8 cellular contexts compared by ENCODE assay signal in the genomic region with DNA sequence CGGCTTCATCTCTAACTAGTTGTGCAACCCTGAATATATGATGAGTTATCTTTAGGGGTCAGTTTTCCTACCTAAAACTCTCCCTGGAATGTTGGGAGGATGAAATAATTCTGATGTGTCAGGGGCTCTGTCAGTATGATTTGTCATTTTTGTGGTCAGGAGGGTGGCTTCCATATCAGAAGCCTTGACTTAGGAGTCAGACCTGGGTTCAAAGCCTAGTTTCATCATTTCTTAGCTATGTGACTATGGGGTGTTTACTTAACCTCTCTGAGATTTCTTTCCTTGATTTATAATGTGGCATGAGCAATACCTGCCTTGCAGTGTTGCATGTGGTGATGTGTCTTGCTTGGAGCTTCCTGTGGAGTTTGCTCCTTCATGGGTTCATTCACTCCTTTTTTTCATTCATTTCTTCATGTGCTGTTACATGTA.
A peak's percentile ranks its signal among the peaks of the same experiment; 100 is the strongest.
DNase-seq lines count a peak whose midpoint lies in the region; ATAC-seq and TF ChIP-seq lines count a peak whose summit lies in the region.

No MANE protein-coding gene starts in this region.

- peak; percentile 27 to 50 for ATAC-seq in activated T-cell treated with anti-CD3 and anti-CD28 coated beads, Interleukin-2, amount 50 U/mL, for 72 hours (replicated peaks in 1 of 2)
- no peak for ATAC-seq in GM19397 (IDR thresholded peaks at IDR 0.05; ENCODE audit: unreplicated experiment)

- H3K27ac ChIP-seq in tibial artery: peak overlapping the region; percentile 65 to 68

- no peaks in the 10 kb centered on the region for H3K9me3 ChIP-seq in tibial artery

- H3K4me1 Mint-ChIP-seq in activated T-cell treated with anti-CD3 and anti-CD28 coated beads, Interleukin-2, amount 50 U/mL, for 72 hours (ENCODE audit: low read depth): peaks cover 36% of the 10 kb centered on the region
- H3K4me1 Mint-ChIP-seq in activated CD4-positive, alpha-beta memory T cell treated with anti-CD3 and anti-CD28 coated beads for 36 hours (ENCODE audit: low read depth): peaks cover 44% of the 10 kb centered on the region

- peak overlapping the region; percentile 76 for H3K27ac Mint-ChIP-seq in activated T-cell treated with anti-CD3 and anti-CD28 coated beads, Interleukin-2, amount 50 U/mL, for 72 hours
- peak overlapping the region; percentile 92 for H3K27ac Mint-ChIP-seq in activated CD4-positive, alpha-beta memory T cell treated with anti-CD3 and anti-CD28 coated beads for 36 hours

- no peaks in the 10 kb centered on the region for H3K27me3 Mint-ChIP-seq in activated T-cell treated with anti-CD3 and anti-CD28 coated beads, Interleukin-2, amount 50 U/mL, for 72 hours (ENCODE audit: low read depth)
- H3K27me3 Mint-ChIP-seq in activated CD4-positive, alpha-beta memory T cell treated with anti-CD3 and anti-CD28 coated beads for 36 hours: no peaks in the 10 kb centered on the region

- CTCF ChIA-PET in activated CD4-positive, alpha-beta memory T cell treated with anti-CD3 and anti-CD28 coated beads for 36 hours (lab: Charles Lee): interaction anchor here (1.7 to 3.5 kb wide), 2 partner anchors 147 to 222 kb away, joined by 14 to 16 read pairs; a partner anchor contains a TSS

- H3K36me3 ChIP-seq in tibial artery: no peaks in the 10 kb centered on the region

- H3K4me3 Mint-ChIP-seq in activated T-cell treated with anti-CD3 and anti-CD28 coated beads, Interleukin-2, amount 50 U/mL, for 72 hours: peak overlapping the region; percentile 54 to 74
- H3K4me3 Mint-ChIP-seq in activated CD4-positive, alpha-beta memory T cell treated with anti-CD3 and anti-CD28 coated beads for 36 hours: no peak overlapping the region

- POLR2A ChIA-PET in activated CD4-positive, alpha-beta memory T cell treated with anti-CD3 and anti-CD28 coated beads for 36 hours (lab: Charles Lee): interaction anchor here (0.9 to 1.7 kb wide), 8 partner anchors 13 to 147 kb away, joined by 3 to 12 read pairs (median 4); a partner anchor contains a TSS

- no peak for TF ChIP-seq CTCF in tibial artery (IDR thresholded peaks at IDR 0.05)

- H3K4me1 ChIP-seq in tibial artery: peaks cover 0 to 29% (median 5%) of the 10 kb centered on the region in 4 donors

- peaks cover 0 to 1% of the 10 kb centered on the region in 2 donors for H3K36me3 Mint-ChIP-seq in activated T-cell treated with anti-CD3 and anti-CD28 coated beads, Interleukin-2, amount 50 U/mL, for 72 hours (ENCODE audit: insufficient read depth in 2 of 2)
- peaks cover 9% of the 10 kb centered on the region for H3K36me3 Mint-ChIP-seq in activated CD4-positive, alpha-beta memory T cell treated with anti-CD3 and anti-CD28 coated beads for 36 hours

- no peak for DNase-seq in activated T-cell treated with anti-CD3 and anti-CD28 coated beads, Interleukin-2, amount 50 U/mL, for 72 hours
- no peak for DNase-seq in activated T-cell treated with anti-CD3 and anti-CD28 coated beads, Interleukin-2, amount 50 U/mL, for 48 hours
- DNase-seq in activated CD4-positive, alpha-beta memory T cell treated with anti-CD3 and anti-CD28 coated beads for 36 hours: no peak
- DNase-seq in hepatic stellate cell (ENCODE audit: low spot score) (peak; percentile 45), tibial artery (no peak), globus pallidus (ENCODE audit: low spot score) (no peak), head of caudate nucleus (no peak)

- no peaks in the 10 kb centered on the region for H3K27me3 ChIP-seq in tibial artery

- no peak overlapping the region for H3K4me3 ChIP-seq in tibial artery

- no peaks in the 10 kb centered on the region for H3K9me3 Mint-ChIP-seq in activated T-cell treated with anti-CD3 and anti-CD28 coated beads, Interleukin-2, amount 50 U/mL, for 72 hours
- H3K9me3 Mint-ChIP-seq in activated CD4-positive, alpha-beta memory T cell treated with anti-CD3 and anti-CD28 coated beads for 36 hours: no peaks in the 10 kb centered on the region

- intact Hi-C loops in activated CD4-positive, alpha-beta memory T cell treated with anti-CD3 and anti-CD28 coated beads for 36 hours (cut with micrococcal nuclease): no loop called here
- intact Hi-C loops in tibial artery (cut with DNase I; ENCODE audit: low total_unique reads): no loop called here
- intact Hi-C loops in head of caudate nucleus (cut with DNase I): no loop called here
